1 cellular context compared by ENCODE assay signal in the genomic region with DNA sequence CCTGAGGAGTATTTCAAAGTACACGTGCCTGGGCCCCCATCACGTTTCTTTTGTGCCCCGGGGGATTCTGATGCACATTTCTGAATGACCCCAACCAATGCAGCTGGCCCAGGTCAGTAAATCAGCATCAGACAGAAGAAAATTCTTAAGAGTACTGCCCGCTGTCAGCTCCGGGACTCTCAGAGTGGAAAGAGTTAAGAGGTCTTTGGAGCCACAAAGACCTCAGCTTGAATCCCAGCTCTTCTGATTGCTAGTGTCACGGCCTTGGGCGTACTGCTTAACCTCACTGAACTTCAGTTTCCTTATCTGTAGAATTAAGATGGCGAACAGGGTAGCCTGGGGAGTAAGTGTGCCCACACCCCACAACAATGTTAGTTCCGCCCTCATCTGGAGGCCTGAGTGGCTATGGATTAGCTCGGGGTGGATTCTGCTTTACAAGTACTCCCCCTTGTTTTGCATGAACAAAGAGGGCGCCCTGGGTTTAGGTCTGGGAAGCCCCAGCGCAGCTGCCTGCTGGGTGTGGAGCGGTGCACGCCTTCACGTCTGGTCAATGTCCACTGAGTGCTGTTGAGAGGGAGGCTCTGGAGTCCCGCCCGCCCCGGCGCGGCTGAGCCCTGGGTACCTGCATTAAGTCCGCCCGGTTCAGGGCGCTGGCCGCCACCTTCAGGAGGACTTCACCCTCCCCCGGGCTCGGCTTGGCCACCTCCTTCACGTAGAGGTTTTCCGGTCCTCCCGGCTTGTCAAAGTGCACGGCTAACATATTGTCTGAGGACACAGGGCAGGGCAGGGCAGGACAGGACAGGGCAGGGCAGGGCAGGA.
A peak's percentile ranks its signal among the peaks of the same experiment; 100 is the strongest.
TF ChIP-seq lines count a peak whose summit lies in the region.

No MANE protein-coding gene starts in this region.

TF ChIP-seq in HepG2, 621 proteins besides CTCF, POLR2A, EP300 and RAD21 (continued from another document and continues in another):
- TF ChIP-seq TERF1 (CRISPR knock-in tag; IDR thresholded peaks at IDR 0.05) (no peak; the same call in 1 of the 2 replicates), CHCHD3 (CRISPR knock-in tag; IDR thresholded peaks at IDR 0.05) (peak; percentile 91; the same call in 1 of the 2 replicates), ZNF577 (CRISPR knock-in tag; IDR thresholded peaks at IDR 0.05; ENCODE audit: borderline replicate concordance, low read depth) (0 out of 2 replicates have a peak, but pooled peaks have one; percentile 84), SP2 (CRISPR knock-in tag; IDR thresholded peaks at IDR 0.05) (no peak), ZSCAN22 (CRISPR knock-in tag; IDR thresholded peaks at IDR 0.05) (no peak), RFX1 (IDR thresholded peaks at IDR 0.05) (no peak), ZNF3 (CRISPR knock-in tag; IDR thresholded peaks at IDR 0.05) (peak; percentile 12; the same call in 1 of the 2 replicates), NR3C1 (CRISPR knock-in tag; IDR thresholded peaks at IDR 0.05) (no peak), POLR2AphosphoS5 (IDR thresholded peaks at IDR 0.05; ENCODE audit: low read depth, low read length) (peak; percentile 65), ZNF317 (CRISPR knock-in tag; IDR thresholded peaks at IDR 0.05) (0 out of 2 replicates have a peak, but pooled peaks have one; percentile 14), PTBP1 (IDR thresholded peaks at IDR 0.05; ENCODE audit: low read depth, low read length, poor library complexity, severe bottlenecking) (no peak), ASH2L (IDR thresholded peaks at IDR 0.05; ENCODE audit: insufficient read length, low read depth, low read length) (peak; percentile 77), RXRA (CRISPR knock-in tag; IDR thresholded peaks at IDR 0.05) (no peak; the same call in 1 of the 2 replicates), GZF1 (CRISPR knock-in tag; IDR thresholded peaks at IDR 0.05) (peak; percentile 54; the same call in 1 of the 2 replicates), E2F5 (CRISPR knock-in tag; conservative IDR thresholded peaks at IDR 0.05) (0 out of 2 replicates have a peak, but pooled peaks have one; percentile 56), THAP7 (CRISPR knock-in tag; IDR thresholded peaks at IDR 0.05) (peak; percentile 85; the same call in 1 of the 2 replicates), TCF7 (IDR thresholded peaks at IDR 0.05; ENCODE audit: low read depth) (peak; percentile 37), ZNF564 (CRISPR knock-in tag; IDR thresholded peaks at IDR 0.05) (peak; percentile 99), RBAK (CRISPR knock-in tag; IDR thresholded peaks at IDR 0.05) (peak; percentile 31; the same call in 1 of the 2 replicates), KDM1A (CRISPR knock-in tag; IDR thresholded peaks at IDR 0.05) (no peak), ZNF672 (CRISPR knock-in tag; IDR thresholded peaks at IDR 0.05) (no peak), MEIS2 (CRISPR knock-in tag; IDR thresholded peaks at IDR 0.05) (no peak; the same call in 1 of the 2 replicates), ZSCAN5A (CRISPR knock-in tag; IDR thresholded peaks at IDR 0.05; ENCODE audit: borderline replicate concordance) (no peak; the same call in 1 of the 2 replicates), FOXP1 (IDR thresholded peaks at IDR 0.05) (no peak; the same call in 1 of the 2 replicates), FOXP1 (CRISPR knock-in tag; IDR thresholded peaks at IDR 0.05) (peak; percentile 59; the same call in 1 of the 2 replicates), KAT2B (IDR thresholded peaks at IDR 0.05; ENCODE audit: borderline replicate concordance, low read depth, low read length) (no peak), NFYB (CRISPR knock-in tag; IDR thresholded peaks at IDR 0.05) (0 out of 2 replicates have a peak, but pooled peaks have one; percentile 10), MATR3 (CRISPR knock-in tag; IDR thresholded peaks at IDR 0.05) (no peak), ZNF225 (CRISPR knock-in tag; IDR thresholded peaks at IDR 0.05) (peak; percentile 61; the same call in 1 of the 2 replicates), YEATS4 (CRISPR knock-in tag; IDR thresholded peaks at IDR 0.05; ENCODE audit: borderline replicate concordance) (peak; percentile 95), IRF9 (CRISPR knock-in tag; IDR thresholded peaks at IDR 0.05; ENCODE audit: borderline replicate concordance) (peak; percentile 74; the same call in 1 of the 2 replicates), ZNF781 (CRISPR knock-in tag; IDR thresholded peaks at IDR 0.05; ENCODE audit: borderline replicate concordance, not compliant biosample characterization) (peak; percentile 73), AGO1 (IDR thresholded peaks at IDR 0.05; ENCODE audit: low read depth, low read length, poor library complexity, severe bottlenecking) (peak; percentile 76), MTF2 (CRISPR knock-in tag; IDR thresholded peaks at IDR 0.05; ENCODE audit: borderline replicate concordance) (peak; percentile 69; the same call in 1 of the 2 replicates), NFATC3 (CRISPR knock-in tag; IDR thresholded peaks at IDR 0.05) (no peak), ZNF432 (CRISPR knock-in tag; IDR thresholded peaks at IDR 0.05; ENCODE audit: borderline replicate concordance) (no peak), ZNF296 (CRISPR knock-in tag; conservative IDR thresholded peaks at IDR 0.05) (peak; percentile 99), ZNF160 (CRISPR knock-in tag; IDR thresholded peaks at IDR 0.05) (peak; percentile 18), SNRNP70 (IDR thresholded peaks at IDR 0.05; ENCODE audit: low read depth, low read length) (no peak), ZKSCAN8 (CRISPR knock-in tag; IDR thresholded peaks at IDR 0.05; ENCODE audit: borderline replicate concordance) (0 out of 2 replicates have a peak, but pooled peaks have one; percentile 45), ZNF496 (CRISPR knock-in tag; IDR thresholded peaks at IDR 0.05; ENCODE audit: insufficient replicate concordance) (no peak), MLLT10 (CRISPR knock-in tag; IDR thresholded peaks at IDR 0.05) (no peak), SATB2 (CRISPR knock-in tag; IDR thresholded peaks at IDR 0.05) (0 out of 2 replicates have a peak, but pooled peaks have one; percentile 12), ELF1 (CRISPR knock-in tag; IDR thresholded peaks at IDR 0.05) (peak; percentile 45; the same call in 1 of the 2 replicates), ZNF549 (CRISPR knock-in tag; IDR thresholded peaks at IDR 0.05) (no peak), ZSCAN25 (CRISPR knock-in tag; IDR thresholded peaks at IDR 0.05) (no peak), MLX (CRISPR knock-in tag; IDR thresholded peaks at IDR 0.05) (peak; percentile 56; the same call in 1 of the 2 replicates), THYN1 (CRISPR knock-in tag; IDR thresholded peaks at IDR 0.05; ENCODE audit: borderline replicate concordance, low read depth) (no peak), CBFB (CRISPR knock-in tag; IDR thresholded peaks at IDR 0.05) (peak; percentile 58), ZNF556 (CRISPR knock-in tag; IDR thresholded peaks at IDR 0.05; ENCODE audit: borderline replicate concordance) (peak; percentile 93), ZFP36 (IDR thresholded peaks at IDR 0.05; ENCODE audit: borderline replicate concordance, low read depth, low read length, partially characterized antibody) (no peak), MIXL1 (CRISPR knock-in tag; IDR thresholded peaks at IDR 0.05) (peak; percentile 50; the same call in 1 of the 2 replicates)
- TF ChIP-seq, protein P1, sequence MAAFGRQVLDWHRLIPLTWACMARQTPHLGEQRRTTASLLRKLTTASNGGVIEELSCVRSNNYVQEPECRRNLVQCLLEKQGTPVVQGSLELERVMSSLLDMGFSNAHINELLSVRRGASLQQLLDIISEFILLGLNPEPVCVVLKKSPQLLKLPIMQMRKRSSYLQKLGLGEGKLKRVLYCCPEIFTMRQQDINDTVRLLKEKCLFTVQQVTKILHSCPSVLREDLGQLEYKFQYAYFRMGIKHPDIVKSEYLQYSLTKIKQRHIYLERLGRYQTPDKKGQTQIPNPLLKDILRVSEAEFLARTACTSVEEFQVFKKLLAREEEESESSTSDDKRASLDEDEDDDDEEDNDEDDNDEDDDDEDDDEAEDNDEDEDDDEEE (CRISPR knock-in tag; IDR thresholded peaks at IDR 0.05) = peak; percentile 96
- TF ChIP-seq, protein P2, sequence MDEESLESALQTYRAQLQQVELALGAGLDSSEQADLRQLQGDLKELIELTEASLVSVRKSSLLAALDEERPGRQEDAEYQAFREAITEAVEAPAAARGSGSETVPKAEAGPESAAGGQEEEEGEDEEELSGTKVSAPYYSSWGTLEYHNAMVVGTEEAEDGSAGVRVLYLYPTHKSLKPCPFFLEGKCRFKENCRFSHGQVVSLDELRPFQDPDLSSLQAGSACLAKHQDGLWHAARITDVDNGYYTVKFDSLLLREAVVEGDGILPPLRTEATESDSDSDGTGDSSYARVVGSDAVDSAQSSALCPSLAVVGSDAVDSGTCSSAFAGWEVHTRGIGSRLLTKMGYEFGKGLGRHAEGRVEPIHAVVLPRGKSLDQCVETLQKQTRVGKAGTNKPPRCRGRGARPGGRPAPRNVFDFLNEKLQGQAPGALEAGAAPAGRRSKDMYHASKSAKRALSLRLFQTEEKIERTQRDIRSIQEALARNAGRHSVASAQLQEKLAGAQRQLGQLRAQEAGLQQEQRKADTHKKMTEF (CRISPR knock-in tag; IDR thresholded peaks at IDR 0.05) = peak; percentile 87
- TF ChIP-seq, protein P3, sequence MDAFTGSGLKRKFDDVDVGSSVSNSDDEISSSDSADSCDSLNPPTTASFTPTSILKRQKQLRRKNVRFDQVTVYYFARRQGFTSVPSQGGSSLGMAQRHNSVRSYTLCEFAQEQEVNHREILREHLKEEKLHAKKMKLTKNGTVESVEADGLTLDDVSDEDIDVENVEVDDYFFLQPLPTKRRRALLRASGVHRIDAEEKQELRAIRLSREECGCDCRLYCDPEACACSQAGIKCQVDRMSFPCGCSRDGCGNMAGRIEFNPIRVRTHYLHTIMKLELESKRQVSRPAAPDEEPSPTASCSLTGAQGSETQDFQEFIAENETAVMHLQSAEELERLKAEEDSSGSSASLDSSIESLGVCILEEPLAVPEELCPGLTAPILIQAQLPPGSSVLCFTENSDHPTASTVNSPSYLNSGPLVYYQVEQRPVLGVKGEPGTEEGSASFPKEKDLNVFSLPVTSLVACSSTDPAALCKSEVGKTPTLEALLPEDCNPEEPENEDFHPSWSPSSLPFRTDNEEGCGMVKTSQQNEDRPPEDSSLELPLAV (CRISPR knock-in tag; conservative IDR thresholded peaks at IDR 0.05; ENCODE audit: low read depth) = no peak
- TF ChIP-seq, protein P4, sequence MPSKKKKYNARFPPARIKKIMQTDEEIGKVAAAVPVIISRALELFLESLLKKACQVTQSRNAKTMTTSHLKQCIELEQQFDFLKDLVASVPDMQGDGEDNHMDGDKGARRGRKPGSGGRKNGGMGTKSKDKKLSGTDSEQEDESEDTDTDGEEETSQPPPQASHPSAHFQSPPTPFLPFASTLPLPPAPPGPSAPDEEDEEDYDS (CRISPR knock-in tag; IDR thresholded peaks at IDR 0.05) = peak; percentile 80
- TF ChIP-seq, protein P5, sequence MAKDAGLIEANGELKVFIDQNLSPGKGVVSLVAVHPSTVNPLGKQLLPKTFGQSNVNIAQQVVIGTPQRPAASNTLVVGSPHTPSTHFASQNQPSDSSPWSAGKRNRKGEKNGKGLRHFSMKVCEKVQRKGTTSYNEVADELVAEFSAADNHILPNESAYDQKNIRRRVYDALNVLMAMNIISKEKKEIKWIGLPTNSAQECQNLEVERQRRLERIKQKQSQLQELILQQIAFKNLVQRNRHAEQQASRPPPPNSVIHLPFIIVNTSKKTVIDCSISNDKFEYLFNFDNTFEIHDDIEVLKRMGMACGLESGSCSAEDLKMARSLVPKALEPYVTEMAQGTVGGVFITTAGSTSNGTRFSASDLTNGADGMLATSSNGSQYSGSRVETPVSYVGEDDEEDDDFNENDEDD (CRISPR knock-in tag; IDR thresholded peaks at IDR 0.05; ENCODE audit: borderline replicate concordance) = peak; percentile 60; the same call in 1 of the 2 replicates
